9 cellular contexts compared by ENCODE assay signal in genomic region chr7:134593530-134594392, GRCh38. TPM values are rescaled to one million over a fixed set of nuclear protein-coding genes. Genes with fewer than 3 reads are reported as not detected.
A peak's percentile ranks its signal among the peaks of the same experiment; 100 is the strongest.
DNase-seq lines count a peak whose midpoint lies in the region; ATAC-seq and TF ChIP-seq lines count a peak whose summit lies in the region.
"Had no signal": no experiment of that assay in that cellular context is flagged by ENCODE, and none has a peak within 500 bp of the region (broad histone marks: within the 10 kb centered on the region; RNA-seq: fewer than 3 reads in every experiment).

No MANE protein-coding gene starts in this region.

- H3K36me3 ChIP-seq in mucosa of stomach (ENCODE audit: control insufficient read depth, insufficient read depth, low read length), result no peaks in the 10 kb centered on the region

- DNase-seq in A172 (ENCODE audit: low spot score), result peak; percentile 93
- peak; percentile 40 for DNase-seq in OCI-M2 (lab: John Stamatoyannopoulos, UW; ENCODE audit: unreplicated experiment)
- DNase-seq in erythroblast (lab: John Stamatoyannopoulos, UW), result peak; percentile 86 to 92
- DNase-seq in DMS114 treated with DMSO at 0.1 percent for 48 hours (lab: John Stamatoyannopoulos, UW; ENCODE audit: unreplicated experiment), result no peak
- no peak for DNase-seq in NCI-H69 (lab: John Stamatoyannopoulos, UW)
- no peak for DNase-seq in activated CD4-positive, CD25-positive, alpha-beta regulatory T cell treated with anti-CD3 and anti-CD28 coated beads, Interleukin-2, amount 50 U/mL, for 72 hours
- DNase-seq: CD4-positive, CD25-positive, alpha-beta regulatory T cell had no signal

- no peaks in the 10 kb centered on the region for H3K9me3 ChIP-seq in mucosa of stomach (ENCODE audit: control insufficient read depth, low read length)

- peak overlapping the region; percentile 17 for H3K9ac ChIP-seq in mucosa of stomach (ENCODE audit: low read length)

- H3K4me3 ChIP-seq in mucosa of stomach (ENCODE audit: low read length), result no peak overlapping the region

- H3K27me3 ChIP-seq in mucosa of stomach (ENCODE audit: control insufficient read depth, insufficient read depth, low read length), result no peaks in the 10 kb centered on the region

- TF ChIP-seq POLR2A in erythroblast (IDR thresholded peaks at IDR 0.05; ENCODE audit: low read length), result no peak

- peaks cover 10% of the 10 kb centered on the region for H3K4me1 ChIP-seq in mucosa of stomach (ENCODE audit: control insufficient read depth, insufficient read depth, low read length)

- ATAC-seq in HG02981 (IDR thresholded peaks at IDR 0.05; ENCODE audit: unreplicated experiment), result no peak

RNA-seq across cellular contexts. Expression of gene AKR1B15, which starts 44.9 kb away (rescaled TPM):
- total RNA-seq in A172 (2014; rRNA removed; shearing (Covaris generic)), result not detected in 2 replicates
- total RNA-seq: CD4-positive, CD25-positive, alpha-beta regulatory T cell had no signal

RNA-seq across cellular contexts. Expression of gene BPGM, which starts 52.9 kb away (rescaled TPM):
- 17.5 and 19.6 TPM in 2 replicates for total RNA-seq in A172 (2014; rRNA removed; shearing (Covaris generic))

Comparison
In these comparisons a context has a peak if more than half of its experiments do, and no peak if none do; other contexts are left out.
1. DNase-seq: peak in A172 (single experiment), OCI-M2 (single experiment) and erythroblast (2 of 2); none in DMS114 treated with DMSO at 0.1 percent for 48 hours (single experiment), NCI-H69 (single experiment) and activated CD4-positive, CD25-positive, alpha-beta regulatory T cell treated with anti-CD3 and anti-CD28 coated beads, Interleukin-2, amount 50 U/mL, for 72 hours (single experiment).